Comparison of ENCODE assay signal across 1 cellular context in genomic region chr6:137357263-137357947, GRCh38.
A peak's percentile ranks its signal among the peaks of the same experiment; 100 is the strongest.
TF ChIP-seq lines count a peak whose summit lies in the region.

No MANE protein-coding gene starts in this region.

TF ChIP-seq in HepG2, 621 proteins besides CTCF, POLR2A, EP300 and RAD21 (continued from another document and continues in another):
- no peak for TF ChIP-seq MXD1 (CRISPR knock-in tag; IDR thresholded peaks at IDR 0.05)
- no peak for TF ChIP-seq MBD4 (IDR thresholded peaks at IDR 0.05; ENCODE audit: borderline replicate concordance, low read length)
- peak; percentile 68 for TF ChIP-seq ZNF362 (CRISPR knock-in tag; IDR thresholded peaks at IDR 0.05; ENCODE audit: borderline replicate concordance)
- no peak for TF ChIP-seq CENPT (CRISPR knock-in tag; IDR thresholded peaks at IDR 0.05; ENCODE audit: low read depth)
- 0 out of 2 replicates have a peak, but pooled peaks have one; percentile 53 for TF ChIP-seq ZNF547 (CRISPR knock-in tag; IDR thresholded peaks at IDR 0.05)
- TF ChIP-seq ZMYM2 (CRISPR knock-in tag; IDR thresholded peaks at IDR 0.05): peak; percentile 28; the same call in 1 of the 2 replicates
- peak; percentile 43; the same call in 1 of the 2 replicates for TF ChIP-seq ZNF160 (CRISPR knock-in tag; IDR thresholded peaks at IDR 0.05)
- peak; percentile 86 for TF ChIP-seq KDM2A (CRISPR knock-in tag; IDR thresholded peaks at IDR 0.05; ENCODE audit: borderline replicate concordance, low read depth)
- 0 out of 2 replicates have a peak, but pooled peaks have one; percentile 66 for TF ChIP-seq ZNF101 (CRISPR knock-in tag; IDR thresholded peaks at IDR 0.05; ENCODE audit: borderline replicate concordance, low read depth)
- no peak for TF ChIP-seq KDM5A (IDR thresholded peaks at IDR 0.05; ENCODE audit: borderline replicate concordance, low read length)
- TF ChIP-seq ZMYM3 (CRISPR knock-in tag; IDR thresholded peaks at IDR 0.05): peak; percentile 87
- no peak for TF ChIP-seq ZNF432 (CRISPR knock-in tag; IDR thresholded peaks at IDR 0.05; ENCODE audit: borderline replicate concordance)
- peak; percentile 83 for TF ChIP-seq MXD4 (CRISPR knock-in tag; IDR thresholded peaks at IDR 0.05)
- no peak for TF ChIP-seq EEA1 (CRISPR knock-in tag; IDR thresholded peaks at IDR 0.05; ENCODE audit: borderline replicate concordance)
- TF ChIP-seq ZNF550 (CRISPR knock-in tag; IDR thresholded peaks at IDR 0.05; ENCODE audit: borderline replicate concordance): no peak
- 0 out of 2 replicates have a peak, but pooled peaks have one; percentile 29 for TF ChIP-seq HHEX (CRISPR knock-in tag; IDR thresholded peaks at IDR 0.05)
- no peak for TF ChIP-seq NFE2L1 (CRISPR knock-in tag; IDR thresholded peaks at IDR 0.05; ENCODE audit: borderline replicate concordance)
- TF ChIP-seq ZNF674 (CRISPR knock-in tag; IDR thresholded peaks at IDR 0.05; ENCODE audit: low read depth): no peak
- TF ChIP-seq ATF3 (CRISPR knock-in tag; IDR thresholded peaks at IDR 0.05): peak; percentile 73
- TF ChIP-seq THAP7 (CRISPR knock-in tag; IDR thresholded peaks at IDR 0.05): no peak
- TF ChIP-seq KAT2B (IDR thresholded peaks at IDR 0.05; ENCODE audit: borderline replicate concordance, low read depth, low read length): no peak
- peak in 1 of 2 experiments; percentile 95; a peak in 2 of 4 replicates for TF ChIP-seq KLF16 (CRISPR knock-in tag; IDR thresholded peaks at IDR 0.05)
- TF ChIP-seq ZBTB37 (CRISPR knock-in tag; IDR thresholded peaks at IDR 0.05): no peak
- TF ChIP-seq CREM (IDR thresholded peaks at IDR 0.05): peak; percentile 95
- no peak for TF ChIP-seq CREM (CRISPR knock-in tag; IDR thresholded peaks at IDR 0.05)
- TF ChIP-seq KDM1A (CRISPR knock-in tag; IDR thresholded peaks at IDR 0.05): 0 out of 2 replicates have a peak, but pooled peaks have one; percentile 42
- peak; percentile 89 for TF ChIP-seq ZBTB38 (CRISPR knock-in tag; IDR thresholded peaks at IDR 0.05)
- peak; percentile 80 for TF ChIP-seq ZNF451 (CRISPR knock-in tag; IDR thresholded peaks at IDR 0.05)
- TF ChIP-seq HNF4G (IDR thresholded peaks at IDR 0.05; ENCODE audit: borderline replicate concordance, low read depth, low read length): peak; percentile 99
- peak; percentile 96 for TF ChIP-seq HNF4G (CRISPR knock-in tag; IDR thresholded peaks at IDR 0.05; ENCODE audit: borderline replicate concordance, low read depth)
- TF ChIP-seq ARID5B (CRISPR knock-in tag; IDR thresholded peaks at IDR 0.05): peak; percentile 99
- 0 out of 2 replicates have a peak, but pooled peaks have one; percentile 43 for TF ChIP-seq TFDP2 (CRISPR knock-in tag; IDR thresholded peaks at IDR 0.05)
- peak; percentile 51; the same call in 1 of the 2 replicates for TF ChIP-seq KLF12 (CRISPR knock-in tag; IDR thresholded peaks at IDR 0.05; ENCODE audit: borderline replicate concordance)
- TF ChIP-seq KLF6 (CRISPR knock-in tag; IDR thresholded peaks at IDR 0.05): 0 out of 2 replicates have a peak, but pooled peaks have one; percentile 75
- TF ChIP-seq ZSCAN20 (CRISPR knock-in tag; IDR thresholded peaks at IDR 0.05; ENCODE audit: borderline replicate concordance): no peak
- TF ChIP-seq HCFC1 (IDR thresholded peaks at IDR 0.05; ENCODE audit: low read depth, low read length): no peak
- peak; percentile 83 for TF ChIP-seq ZNF335 (CRISPR knock-in tag; IDR thresholded peaks at IDR 0.05)
- peak; percentile 65; the same call in 1 of the 2 replicates for TF ChIP-seq ZNF564 (CRISPR knock-in tag; IDR thresholded peaks at IDR 0.05)
- TF ChIP-seq HBP1 (CRISPR knock-in tag; IDR thresholded peaks at IDR 0.05; ENCODE audit: low read depth): no peak
- TF ChIP-seq MIER2 (CRISPR knock-in tag; IDR thresholded peaks at IDR 0.05): peak; percentile 84
- peak; percentile 88 for TF ChIP-seq SSRP1 (CRISPR knock-in tag; IDR thresholded peaks at IDR 0.05)
- TF ChIP-seq PCBP1 (IDR thresholded peaks at IDR 0.05; ENCODE audit: borderline replicate concordance, low read depth, low read length): no peak
- no peak for TF ChIP-seq PREB (CRISPR knock-in tag; IDR thresholded peaks at IDR 0.05)
- TF ChIP-seq ZBTB26 (CRISPR knock-in tag; IDR thresholded peaks at IDR 0.05; ENCODE audit: borderline replicate concordance): peak; percentile 95
- TF ChIP-seq ZFYVE20 (CRISPR knock-in tag; IDR thresholded peaks at IDR 0.05; ENCODE audit: borderline replicate concordance, low read depth): no peak
- TF ChIP-seq MAF1 (CRISPR knock-in tag; IDR thresholded peaks at IDR 0.05; ENCODE audit: borderline replicate concordance): no peak
- TF ChIP-seq GPBP1L1 (CRISPR knock-in tag; IDR thresholded peaks at IDR 0.05): no peak
